Comparison of ENCODE assay signal across 16 cellular contexts in the genomic region with DNA sequence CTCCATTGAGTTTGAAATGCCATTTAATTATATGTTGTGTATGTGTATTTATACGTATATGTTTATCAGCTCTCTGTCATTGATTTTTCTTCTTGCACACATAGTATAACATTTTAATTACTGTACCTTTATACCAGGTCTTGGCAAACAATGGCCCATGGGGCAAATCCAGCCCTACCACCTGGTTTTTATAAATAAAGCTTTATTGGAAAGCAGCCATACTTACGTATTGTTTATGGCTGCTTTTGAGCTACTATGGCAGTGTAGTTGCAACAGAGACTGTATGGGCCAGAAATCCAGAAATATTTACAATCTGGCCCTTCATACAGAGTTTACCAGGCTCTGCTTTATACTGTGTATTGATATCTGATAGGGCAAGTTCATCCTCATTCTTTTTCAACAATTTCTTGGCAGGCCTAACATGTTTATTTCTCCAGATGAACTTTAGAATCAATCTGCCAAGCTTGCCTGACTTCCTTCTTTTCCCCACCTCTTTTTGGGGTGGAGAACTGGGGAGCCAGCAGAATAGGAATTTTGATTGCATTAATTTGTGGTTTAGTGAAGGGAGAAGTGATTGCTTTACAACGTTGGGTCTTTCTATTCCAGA. TPM values are rescaled to one million over a fixed set of nuclear protein-coding genes. Genes with fewer than 3 reads are reported as not detected.
DNase-seq lines count a peak whose midpoint lies in the region; ATAC-seq and TF ChIP-seq lines count a peak whose summit lies in the region.
"Had no signal": no experiment of that assay in that cellular context is flagged by ENCODE, and none has a peak within 500 bp of the region (broad histone marks: within the 10 kb centered on the region; RNA-seq: fewer than 3 reads in every experiment).

No MANE protein-coding gene starts in this region.

- no peak overlapping the region for H3K9ac ChIP-seq in parathyroid adenoma

- no peak overlapping the region for H3K4me3 ChIP-seq in parathyroid adenoma (ENCODE audit: low read depth, low read length)

- peaks cover 10% of the 10 kb centered on the region for H3K79me2 ChIP-seq in parathyroid adenoma

- H3K4me2 ChIP-seq in parathyroid adenoma (ENCODE audit: low read length) = no peak overlapping the region

- DNase-seq in COR-L47 (lab: John Stamatoyannopoulos, UW) (peak; percentile 17), NCI-H748 (lab: John Stamatoyannopoulos, UW; ENCODE audit: unreplicated experiment) (peak; percentile 43), fibroblast of peridontal ligament (ENCODE audit: extremely low read depth) (peak; percentile 93), sciatic nerve (ENCODE audit: low spot score) (no peak)
- DNase-seq: activated CD4-positive, alpha-beta T cell treated with anti-CD3 and anti-CD28 coated beads, Interleukin-2, amount 10 ng/mL, durations not matched to agents 7 days and 5 days; AML-193; aorta; left ventricle myocardium superior; naive B cell; NCI-H1048; stimulated activated naive CD4-positive, alpha-beta T cell treated with Interleukin-2 at 50 U/mL for 16 hours; SW 1271 had no signal

- no peaks in the 10 kb centered on the region for H3K9me3 ChIP-seq in parathyroid adenoma (ENCODE audit: control insufficient read depth, low read length)

- intact Hi-C loops in sciatic nerve (cut with DNase I) = no loop called here

- no peaks in the 10 kb centered on the region for H3K36me3 ChIP-seq in parathyroid adenoma (ENCODE audit: control insufficient read depth, insufficient read depth, low read length)

- H3K27ac ChIP-seq in parathyroid adenoma = peak overlapping the region; percentile 64

- ATAC-seq in sciatic nerve = no peak
- no peak for ATAC-seq in GM18861 (IDR thresholded peaks at IDR 0.05; ENCODE audit: unreplicated experiment)
- no peak for ATAC-seq in HG03095 (IDR thresholded peaks at IDR 0.05; ENCODE audit: unreplicated experiment)
- no peak for ATAC-seq in GM18870 (IDR thresholded peaks at IDR 0.05; ENCODE audit: unreplicated experiment)
- ATAC-seq: left ventricle myocardium superior had no signal

- peaks cover 31% of the 10 kb centered on the region for H3K4me1 ChIP-seq in parathyroid adenoma

- no peaks in the 10 kb centered on the region for H3K27me3 ChIP-seq in parathyroid adenoma (ENCODE audit: control insufficient read depth, insufficient read depth, low read length)

- H2AFZ ChIP-seq in parathyroid adenoma = no peak overlapping the region

- no peak for TF ChIP-seq CTCF in parathyroid adenoma (IDR thresholded peaks at IDR 0.05)

RNA-seq across cellular contexts. Expression of a gene that starts 15.8 kb away (rescaled TPM):
- 88.8 TPM for total RNA-seq in sciatic nerve
